In the genomic region with DNA sequence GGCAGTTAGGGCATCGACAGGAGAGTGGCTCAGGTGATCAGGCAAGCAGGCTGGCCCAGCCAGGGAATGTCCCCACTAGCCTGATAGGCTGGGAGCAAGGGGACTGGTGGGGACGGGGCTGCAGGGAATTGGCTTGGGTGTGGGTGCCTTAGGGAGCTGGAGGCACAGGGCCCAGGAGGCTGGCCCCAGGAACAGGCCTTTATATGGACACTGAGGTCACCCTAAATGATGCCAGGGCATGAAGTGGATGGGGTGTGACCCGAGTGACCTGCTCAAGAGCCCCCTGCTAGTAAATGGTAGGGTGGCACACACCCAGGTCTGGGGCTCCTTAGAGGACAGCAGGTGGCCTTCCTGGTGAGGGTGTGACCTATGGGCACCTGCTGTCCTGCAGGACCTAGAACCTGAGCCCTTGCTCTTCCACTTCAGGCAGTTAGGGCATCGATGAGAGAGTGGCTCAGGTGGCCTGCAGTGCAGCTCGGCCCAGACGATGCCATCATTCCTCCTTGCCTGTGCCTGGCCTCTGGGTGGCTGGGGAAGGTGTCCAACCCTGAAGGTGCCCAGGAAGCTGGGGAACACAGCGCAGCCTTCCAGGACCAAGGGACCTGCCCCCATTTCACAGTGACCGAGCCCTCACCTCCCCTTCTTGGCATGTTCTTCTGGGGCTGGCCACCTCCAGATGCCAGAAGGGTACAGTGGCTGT, we compare ENCODE assay signal across 34 cellular contexts. TPM values are rescaled to one million over a fixed set of nuclear protein-coding genes. Genes with fewer than 3 reads are reported as not detected.
A peak's percentile ranks its signal among the peaks of the same experiment; 100 is the strongest.
DNase-seq lines count a peak whose midpoint lies in the region; ATAC-seq, FAIRE-seq and TF ChIP-seq lines count a peak whose summit lies in the region.
"Had no signal": no experiment of that assay in that cellular context is flagged by ENCODE, and none has a peak within 500 bp of the region (broad histone marks: within the 10 kb centered on the region; RNA-seq: fewer than 3 reads in every experiment).

No MANE protein-coding gene starts in this region.

- H3K4me3 ChIP-seq in spleen (no peak overlapping the region), pancreas (no peak overlapping the region)
- H3K4me3 ChIP-seq: esophagus muscularis mucosa, GM12878, psoas muscle, testis, uterus had no signal

- H3K4me1 ChIP-seq in spleen = peaks cover 0 to 7% (median 6%) of the 10 kb centered on the region in 6 donors
- H3K4me1 ChIP-seq in pancreas = no peaks in the 10 kb centered on the region
- H3K4me1 ChIP-seq: BE2C, esophagus muscularis mucosa, psoas muscle, testis, uterus had no signal

- H3K36me3 ChIP-seq in spleen (no peaks in the 10 kb centered on the region), pancreas (no peaks in the 10 kb centered on the region)
- H3K36me3 ChIP-seq: BE2C, esophagus muscularis mucosa, neutrophil, uterus had no signal

- peak; percentile 35 for ATAC-seq in stimulated activated naive CD8-positive, alpha-beta T cell treated with anti-CD3 and anti-CD28 coated beads, Interleukin-15, amount 100 ng/mL, for 72 hours
- no peak for ATAC-seq in stimulated activated naive CD8-positive, alpha-beta T cell treated with anti-CD3 and anti-CD28 coated beads, Interleukin-15, Interleukin-2, amounts not matched to agents 100 U/mL and 50 U/mL, for 24 hours
- ATAC-seq in pancreas = no peak
- no peak for ATAC-seq in HG02981 (IDR thresholded peaks at IDR 0.05; ENCODE audit: unreplicated experiment)
- ATAC-seq in GM18870 (IDR thresholded peaks at IDR 0.05; ENCODE audit: unreplicated experiment) = no peak
- ATAC-seq: activated CD8-positive, alpha-beta T cell treated with anti-CD3 and anti-CD28 coated beads, Interleukin-2, amount 10 ng/mL, durations not matched to agents 7 days and 5 days; GM12878; left lobe of liver; psoas muscle; sciatic nerve; stimulated activated naive B cell treated with anti-CD40 and anti-IgM and Interleukin-4, amounts not matched to agents 10 μg/mL and 1 μg/mL and 100 μg/mL, for 72 hours had no signal

- no peak for DNase-seq in stimulated activated naive CD8-positive, alpha-beta T cell treated with anti-CD3 and anti-CD28 coated beads, Interleukin-15, amount 100 ng/mL, for 72 hours
- no peak for DNase-seq in stimulated activated naive CD8-positive, alpha-beta T cell treated with anti-CD3 and anti-CD28 coated beads, Interleukin-15, Interleukin-2, amounts not matched to agents 100 U/mL and 50 U/mL, for 24 hours
- DNase-seq in ecto neural progenitor cell (ENCODE audit: low spot score) (peak; percentile 34), spleen (peak; percentile 59), pancreas (no peak)
- DNase-seq: activated CD4-positive, alpha-beta T cell treated with anti-CD3 and anti-CD28 coated beads for 4 hours; activated CD8-positive, alpha-beta T cell treated with anti-CD3 and anti-CD28 coated beads, Interleukin-2, amount 10 ng/mL, durations not matched to agents 7 days and 5 days; BE2C; foreskin fibroblast; H7; MV-4-11; NCI-H1436; NCI-H345; NCI-H69; psoas muscle; SHP77 treated with DMSO at 0.1 percent for 48 hours; stimulated activated CD4-positive, alpha-beta T cell treated with anti-CD3 and anti-CD28 coated beads, Interleukin-15, amount 100 ng/mL, for 24 hours; stimulated activated CD4-positive, alpha-beta T cell treated with anti-CD3 and anti-CD28 coated beads, Interleukin-4, amount 100 ng/mL, for 4 hours; stimulated activated naive B cell treated with anti-CD40 and anti-IgM and Interleukin-4, amounts not matched to agents 10 μg/mL and 1 μg/mL and 100 μg/mL, for 72 hours; testis had no signal

- H3K9me3 ChIP-seq in spleen = peaks cover 3 to 9% (median 7%) of the 10 kb centered on the region in 8 donors
- peaks cover 0 to under 1% (median 0%) of the 10 kb centered on the region in 4 donors for H3K9me3 ChIP-seq in pancreas
- H3K9me3 ChIP-seq: BE2C, psoas muscle, testis had no signal

- H3K27ac Mint-ChIP-seq in stimulated activated naive CD8-positive, alpha-beta T cell treated with anti-CD3 and anti-CD28 coated beads, Interleukin-15, amount 100 ng/mL, for 72 hours = no peak overlapping the region
- H3K27ac Mint-ChIP-seq: activated T-cell treated with anti-CD3 and anti-CD28 coated beads, Interleukin-2, amount 50 U/mL, for 24 hours; dendritic cell treated with granulocyte-macrophage colony-stimulating factor and Interleukin-4, amounts not matched to agents 40 ng/mL and 50 ng/mL, for 4 days; stimulated activated naive B cell treated with anti-CD40 and anti-IgM and Interleukin-4, amounts not matched to agents 10 μg/mL and 1 μg/mL and 100 μg/mL, for 72 hours had no signal

- no peak for TF ChIP-seq POLR2A in spleen (IDR thresholded peaks at IDR 0.05)

- H3K27me3 Mint-ChIP-seq in stimulated activated naive CD8-positive, alpha-beta T cell treated with anti-CD3 and anti-CD28 coated beads, Interleukin-15, amount 100 ng/mL, for 72 hours = peaks cover 32% of the 10 kb centered on the region

- no peak for FAIRE-seq in pancreas (lab: Jason Lieb, UNC)
- FAIRE-seq: endometrium, GM12878 had no signal

- peaks cover 10 to 11% of the 10 kb centered on the region in 2 donors for H3K9me3 Mint-ChIP-seq in stimulated activated naive CD8-positive, alpha-beta T cell treated with anti-CD3 and anti-CD28 coated beads, Interleukin-15, amount 100 ng/mL, for 72 hours

- WGBS in spleen, 5 donors = 80 to 91% (median 89%) methylated on average over 4 to 8 of the region's 8 CpGs
- 86 to 87% methylated on average over 8 of the region's 8 CpGs for WGBS in pancreas, 2 donors

- intact Hi-C loops in spleen (cut with DNase I; ENCODE audit: low total_unique reads) (no loop called here), pancreas (cut with DNase I) (no loop called here)

- peaks cover 0 to 38% (median 7%) of the 10 kb centered on the region in 7 donors for H3K27me3 ChIP-seq in spleen (replicated peaks in 1 of 7)
- H3K27me3 ChIP-seq in pancreas = peaks cover 0 to 5% (median 0%) of the 10 kb centered on the region in 4 donors
- H3K27me3 ChIP-seq: BE2C, testis, uterus had no signal

- H3K4me3 Mint-ChIP-seq in stimulated activated naive CD8-positive, alpha-beta T cell treated with anti-CD3 and anti-CD28 coated beads, Interleukin-15, amount 100 ng/mL, for 72 hours = no peak overlapping the region
- H3K4me3 Mint-ChIP-seq: activated CD8-positive, alpha-beta T cell treated with anti-CD3 and anti-CD28 coated beads, Interleukin-2, amount 10 ng/mL, durations not matched to agents 7 days and 5 days; activated T-cell treated with anti-CD3 and anti-CD28 coated beads, Interleukin-2, amount 50 U/mL, for 24 hours; dendritic cell treated with granulocyte-macrophage colony-stimulating factor and Interleukin-4, amounts not matched to agents 40 ng/mL and 50 ng/mL, for 4 days; stimulated activated naive B cell treated with anti-CD40 and anti-IgM and Interleukin-4, amounts not matched to agents 10 μg/mL and 1 μg/mL and 100 μg/mL, for 72 hours had no signal

- H3K4me1 Mint-ChIP-seq in stimulated activated naive CD8-positive, alpha-beta T cell treated with anti-CD3 and anti-CD28 coated beads, Interleukin-15, amount 100 ng/mL, for 72 hours = peaks cover 6% of the 10 kb centered on the region

- TF ChIP-seq CTCF in spleen (IDR thresholded peaks at IDR 0.05 in 8 of 11, conservative IDR thresholded peaks at IDR 0.05 in 3 of 11) = no peak
- no peak for TF ChIP-seq CTCF in pancreas (IDR thresholded peaks at IDR 0.05)

- H3K27ac ChIP-seq in spleen = no peak overlapping the region
- no peak overlapping the region for H3K27ac ChIP-seq in pancreas
- H3K27ac ChIP-seq: esophagus muscularis mucosa, neutrophil, psoas muscle, testis, uterus had no signal

RNA-seq across cellular contexts. Expression of gene LEP, which starts 51.7 kb away (rescaled TPM):
- total RNA-seq in spleen (under 1 TPM in 2 of 7 donors, not detected in 5; 0.12 to 0.44 TPM), pancreas (1 to 10 TPM in 2 of 6 donors, under 1 TPM in 3, not detected in 1; 0.06 to 5.2 (median 0.14) TPM)
- polyA plus RNA-seq in spleen (under 1 TPM; 0.06 to 0.21 (median 0.13) TPM), pancreas (under 1 TPM; 0.05 to 0.68 TPM)
- total RNA-seq: activated CD8-positive, alpha-beta T cell treated with anti-CD3 and anti-CD28 coated beads, Interleukin-2, amount 10 ng/mL, durations not matched to agents 7 days and 5 days; esophagus muscularis mucosa; GM12878; H7; left lobe of liver; LHCN-M2; myocyte; T-helper 2 cell treated with Interferon-gamma antibody and Interleukin-4, amounts not matched to agents 100 ng/mL and 5 ng/mL, for 36 hours; uterus had no signal
- polyA plus RNA-seq: GM12878 had no signal

Comparison
In these comparisons a context has a peak if more than half of its experiments do, and no peak if none do; other contexts are left out.
1. DNase-seq: peak in ecto neural progenitor cell (single experiment) and spleen (single experiment); none in stimulated activated naive CD8-positive, alpha-beta T cell treated with anti-CD3 and anti-CD28 coated beads, Interleukin-15, amount 100 ng/mL, for 72 hours (0 of 2), stimulated activated naive CD8-positive, alpha-beta T cell treated with anti-CD3 and anti-CD28 coated beads, Interleukin-15, Interleukin-2, amounts not matched to agents 100 U/mL and 50 U/mL, for 24 hours (single experiment) and pancreas (0 of 6).